In genomic region chr6:16523550-16524379, GRCh38 we compare ENCODE assay signal across 13 cellular contexts.
DNase-seq lines count a peak whose midpoint lies in the region; FAIRE-seq and TF ChIP-seq lines count a peak whose summit lies in the region.
"Had no signal": no experiment of that assay in that cellular context is flagged by ENCODE, and none has a peak within 500 bp of the region (broad histone marks: within the 10 kb centered on the region; RNA-seq: fewer than 3 reads in every experiment).

No MANE protein-coding gene starts in this region.

- H3K4me3 ChIP-seq in H1 (ENCODE audit: extremely low read depth in 1 of 4, insufficient read depth in 2 of 4, low read depth in 3 of 4, low read length in 4 of 4): no peak overlapping the region

- H2BK5ac ChIP-seq in H1 (ENCODE audit: low read depth, low read length): no peak overlapping the region

- POLR2A ChIA-PET in H1 (lab: Charles Lee; ENCODE audit: partially characterized antibody): no interaction called here

- no peak for TF ChIP-seq CTCF in H1 (IDR thresholded peaks at IDR 0.05; ENCODE audit: control extremely low read depth in 1 of 3, insufficient read depth in 1 of 3, low read depth in 1 of 3, low read length in 3 of 3)
- no peak for TF ChIP-seq CTCF in nephron (IDR thresholded peaks at IDR 0.05; ENCODE audit: unreplicated experiment in 3 of 3)

- H3K4me3 Mint-ChIP-seq in nephron: no peak overlapping the region

- no peak overlapping the region for H3K4me2 ChIP-seq in H1 (ENCODE audit: insufficient read depth in 1 of 2, low read depth in 2 of 2, low read length in 2 of 2)

- H2BK120ac ChIP-seq in H1 (replicated peaks; ENCODE audit: low read depth, low read length): no peak overlapping the region

- H2BK12ac ChIP-seq in H1 (ENCODE audit: low read depth, low read length): no peak overlapping the region

- H3K36me3 Mint-ChIP-seq in nephron (ENCODE audit: low read depth): peaks cover 15% of the 10 kb centered on the region

- WGBS in H1 (ENCODE audit: extremely low coverage in 1 of 2, insufficient coverage in 1 of 2, insufficient read length in 1 of 2, insufficient replicate concordance in 2 of 2, low coverage in 1 of 2, low lambda C conversion rate in 2 of 2, missing lambda C conversion rate in 1 of 2), 2 experiments: 89% methylated on average over 10 of the region's 10 CpGs; no CpG with 5 or more reads in 1 of the 2 experiments

- TF ChIP-seq RAD21 in H1 (IDR thresholded peaks at IDR 0.05 in 1 of 2, conservative IDR thresholded peaks at IDR 0.05 in 1 of 2; ENCODE audit: low read depth in 2 of 2, low read length in 2 of 2): no peak

- H3K23me2 ChIP-seq in H1 (ENCODE audit: low read depth, low read length): no peaks in the 10 kb centered on the region

- no peaks in the 10 kb centered on the region for H3K27me3 Mint-ChIP-seq in nephron (ENCODE audit: low read depth)
- H3K27me3 Mint-ChIP-seq: progenitor cell of endocrine pancreas had no signal

- no peak overlapping the region for H4K8ac ChIP-seq in H1 (ENCODE audit: extremely low read depth, insufficient read depth, low read length)

- no peak overlapping the region for H3K14ac ChIP-seq in H1 (ENCODE audit: insufficient read length)

- DNase-seq in AG20443 (ENCODE audit: low spot score) (peak; percentile 91), LHCN-M2 (ENCODE audit: low read depth) (peak; percentile 44), H1 (ENCODE audit: low read depth in 1 of 2, low spot score in 2 of 2) (no peak), C1 segment of cervical spinal cord (lab: John Stamatoyannopoulos, UW) (no peak), NCI-H2171 treated with DMSO at 0.1 percent for 48 hours (lab: John Stamatoyannopoulos, UW) (no peak), GM19239 (ENCODE audit: insufficient read length, low spot score) (no peak), ACHN (no peak)
- DNase-seq: activated gamma-delta T cell treated with Interleukin-2 at 50 U/mL for 16 hours, NCI-H2227 treated with DMSO at 0.1 percent for 48 hours had no signal

- H3K4me1 Mint-ChIP-seq in nephron: peaks cover 11% of the 10 kb centered on the region

- no peak overlapping the region for H4K5ac ChIP-seq in H1 (ENCODE audit: insufficient read length, low read depth, low read length)

- TF ChIP-seq POLR2A in H1 (IDR thresholded peaks at IDR 0.05; ENCODE audit: control extremely low read depth in 1 of 2, low read depth in 2 of 2, low read length in 2 of 2): no peak

- FAIRE-seq in H1 (lab: Jason Lieb, UNC) (no peak), GM19239 (lab: Jason Lieb, UNC) (no peak)
- FAIRE-seq: endometrium had no signal

- CTCF ChIA-PET in H1 (lab: Charles Lee; ENCODE audit: partially characterized antibody): interaction anchor here (0.9 to 6.1 kb wide), 4 partner anchors 12 to 252 kb away, joined by 3 to 33 read pairs (median 3); no protein-coding TSS in a partner anchor

- no peak overlapping the region for H3K18ac ChIP-seq in H1 (ENCODE audit: extremely low read depth, low read length)

- no peak overlapping the region for H3K27ac ChIP-seq in H1 (ENCODE audit: low read depth, low read length)
- H3K27ac ChIP-seq: RWPE1 had no signal

- H2BK15ac ChIP-seq in H1 (ENCODE audit: low read length): no peak overlapping the region

- in situ Hi-C loops in ACHN (cut with HindIII; ENCODE audit: low pct_ligation_motif_present, low pct_unique_long_range_greater_than_20kb, low sequenced_read_pairs): no loop called here

- H3K79me1 ChIP-seq in H1 (ENCODE audit: low read depth, low read length): no peaks in the 10 kb centered on the region

- H4K91ac ChIP-seq in H1 (replicated peaks; ENCODE audit: insufficient read length, low read length): no peak overlapping the region

- TF ChIP-seq EP300 in H1 (IDR thresholded peaks at IDR 0.05; ENCODE audit: borderline replicate concordance in 1 of 2, low read depth in 2 of 2, low read length in 2 of 2): no peak

- H3K4ac ChIP-seq in H1 (replicated peaks; ENCODE audit: insufficient read length, low read depth, low read length): no peak overlapping the region

- no peaks in the 10 kb centered on the region for H3K9me3 ChIP-seq in H1 (ENCODE audit: insufficient read depth in 2 of 2, low read depth in 1 of 2, low read length in 1 of 2)

- no peak overlapping the region for H3K56ac ChIP-seq in H1 (replicated peaks; ENCODE audit: insufficient read length, low read depth, low read length)

- no peak overlapping the region for H3K9ac ChIP-seq in H1 (replicated peaks in 1 of 4; ENCODE audit: extremely low read depth in 1 of 4, low read depth in 3 of 4, low read length in 3 of 4)

- no peak overlapping the region for H2AK5ac ChIP-seq in H1 (ENCODE audit: low read depth, low read length)

- no peak overlapping the region for H3K23ac ChIP-seq in H1 (ENCODE audit: insufficient read length)

- no peaks in the 10 kb centered on the region for H3K9me3 Mint-ChIP-seq in nephron

- no peaks in the 10 kb centered on the region for H4K20me1 ChIP-seq in H1 (replicated peaks in 1 of 2; ENCODE audit: control insufficient read depth in 1 of 2, insufficient read depth in 2 of 2, low read length in 2 of 2)

- peak overlapping the region in 2 of 3 experiments; percentile 19 to 24 for H3K27ac Mint-ChIP-seq in nephron
- H3K27ac Mint-ChIP-seq: progenitor cell of endocrine pancreas had no signal

- no peaks in the 10 kb centered on the region for H3K79me2 ChIP-seq in H1 (ENCODE audit: control insufficient read depth in 1 of 2, insufficient read depth in 2 of 2, low read length in 2 of 2)

- H3K4me1 ChIP-seq in H1 (replicated peaks in 1 of 4; ENCODE audit: control insufficient read depth in 3 of 4, insufficient read depth in 4 of 4, low read length in 3 of 4): peaks cover 2 to 8% (median 6%) of the 10 kb centered on the region in 4 experiments; a peak in 5 of 7 replicates

- H2AFZ ChIP-seq in H1 (ENCODE audit: low read length): no peak overlapping the region

- H2BK20ac ChIP-seq in H1 (ENCODE audit: low read length): no peak overlapping the region

- H3K27me3 ChIP-seq in H1 (replicated peaks in 1 of 4; ENCODE audit: control insufficient read depth in 3 of 4, extremely low read depth in 1 of 4, insufficient read depth in 3 of 4, low read length in 3 of 4): no peaks in the 10 kb centered on the region

- H3K36me3 ChIP-seq in H1 (ENCODE audit: control insufficient read depth in 2 of 4, insufficient read depth in 4 of 4, low read length in 3 of 4): no peaks in the 10 kb centered on the region

TF ChIP-seq in H1, 55 proteins besides CTCF, POLR2A, EP300 and RAD21:
- peak; percentile 88 for TF ChIP-seq E2F6 (IDR thresholded peaks at IDR 0.05)
- TF ChIP-seq TEAD4 (IDR thresholded peaks at IDR 0.05; ENCODE audit: low read depth, low read length): no peak

Comparison
In these comparisons a context has a peak if more than half of its experiments do, and no peak if none do; other contexts are left out.
1. DNase-seq: peak in AG20443 (single experiment) and LHCN-M2 (single experiment); none in H1 (0 of 2), C1 segment of cervical spinal cord (0 of 14), NCI-H2171 treated with DMSO at 0.1 percent for 48 hours (single experiment), GM19239 (single experiment) and ACHN (single experiment).